ENCODE assay signal across 12 cellular contexts in genomic region chr11:126410649-126411048, GRCh38. TPM values are rescaled to one million over a fixed set of nuclear protein-coding genes. Genes with fewer than 3 reads are reported as not detected.
A peak's percentile ranks its signal among the peaks of the same experiment; 100 is the strongest.
DNase-seq lines count a peak whose midpoint lies in the region; ATAC-seq and TF ChIP-seq lines count a peak whose summit lies in the region.
"Had no signal": no experiment of that assay in that cellular context is flagged by ENCODE, and none has a peak within 500 bp of the region (broad histone marks: within the 10 kb centered on the region; RNA-seq: fewer than 3 reads in every experiment).

No MANE protein-coding gene starts in this region.

- H3K4me3 Mint-ChIP-seq in WTC11 (no peak overlapping the region), type B pancreatic cell (no peak overlapping the region)
- H3K4me3 Mint-ChIP-seq: activated naive CD4-positive, alpha-beta T cell treated with anti-CD3 and anti-CD28 coated beads, Interleukin-2, amount 50 U/mL, for 24 hours; central memory CD8-positive, alpha-beta T cell had no signal

- H3K27me3 Mint-ChIP-seq in WTC11 (ENCODE audit: low read depth), result no peaks in the 10 kb centered on the region
- H3K27me3 Mint-ChIP-seq in type B pancreatic cell, result no peaks in the 10 kb centered on the region
- H3K27me3 Mint-ChIP-seq: activated naive CD4-positive, alpha-beta T cell treated with anti-CD3 and anti-CD28 coated beads, Interleukin-2, amount 50 U/mL, for 24 hours; central memory CD8-positive, alpha-beta T cell had no signal

- peak overlapping the region; percentile 3 to 63 for H3K4me3 ChIP-seq in mucosa of rectum (ENCODE audit: low read length in 2 of 2)

- H3K27me3 ChIP-seq in mucosa of rectum (ENCODE audit: control insufficient read depth in 2 of 2, insufficient read depth in 2 of 2, low read length in 2 of 2), result no peaks in the 10 kb centered on the region

- H3K36me3 ChIP-seq in mucosa of rectum (ENCODE audit: control insufficient read depth in 2 of 2, insufficient read depth in 2 of 2, low read length in 2 of 2), result peaks cover 29 to 69% of the 10 kb centered on the region in 2 donors

- POLR2A ChIA-PET in WTC11 (lab: Charles Lee), result no interaction called here

- ATAC-seq in WTC11 (no peak), HG03378 (IDR thresholded peaks at IDR 0.05; ENCODE audit: unreplicated experiment) (no peak), HG02610 (IDR thresholded peaks at IDR 0.05; ENCODE audit: unreplicated experiment) (no peak)

- H3K27ac Mint-ChIP-seq in WTC11, result peak overlapping the region; percentile 48
- H3K27ac Mint-ChIP-seq in type B pancreatic cell, result peak overlapping the region; percentile 39
- H3K27ac Mint-ChIP-seq: activated naive CD4-positive, alpha-beta T cell treated with anti-CD3 and anti-CD28 coated beads, Interleukin-2, amount 50 U/mL, for 24 hours had no signal

- peaks cover under 1% of the 10 kb centered on the region; the same call in 1 of the 2 replicates for H3K4me1 Mint-ChIP-seq in WTC11
- H3K4me1 Mint-ChIP-seq in type B pancreatic cell (ENCODE audit: unreplicated experiment), result peaks cover 18% of the 10 kb centered on the region
- H3K4me1 Mint-ChIP-seq: central memory CD8-positive, alpha-beta T cell had no signal

- H3K4me1 ChIP-seq in mucosa of rectum (ENCODE audit: control insufficient read depth in 2 of 2, insufficient read depth in 2 of 2, low read length in 2 of 2), result peaks cover 9 to 65% of the 10 kb centered on the region in 2 donors

- H3K9ac ChIP-seq in mucosa of rectum (ENCODE audit: low read depth in 1 of 2, low read length in 2 of 2), result peak overlapping the region in 1 of 2 donors; percentile 89

- DNase-seq in WTC11 (ENCODE audit: low spot score), result no peak
- peak; percentile 48 for DNase-seq in fibroblast of gingiva (ENCODE audit: low read depth)
- DNase-seq in type B pancreatic cell (ENCODE audit: extremely low spot score, unreplicated experiment), result no peak
- DNase-seq in HuH-7.5 (ENCODE audit: low spot score), result no peak
- DNase-seq: NCI-H1694 treated with DMSO at 0.1 percent for 48 hours, NCI-H69, occipital lobe had no signal

- no peak for TF ChIP-seq CTCF in WTC11 (IDR thresholded peaks at IDR 0.05)
- TF ChIP-seq CTCF in type B pancreatic cell (conservative IDR thresholded peaks at IDR 0.05), result no peak

- peak overlapping the region in 1 of 2 donors; percentile 94 for H3K27ac ChIP-seq in mucosa of rectum (ENCODE audit: low read depth in 2 of 2, low read length in 2 of 2)

- no peaks in the 10 kb centered on the region for H3K9me3 ChIP-seq in mucosa of rectum (ENCODE audit: control insufficient read depth in 2 of 2, low read length in 2 of 2)

- H3K36me3 Mint-ChIP-seq in WTC11 (peaks cover 9% of the 10 kb centered on the region), type B pancreatic cell (peaks cover 13% of the 10 kb centered on the region)

- H3K9me3 Mint-ChIP-seq in WTC11, result no peaks in the 10 kb centered on the region
- H3K9me3 Mint-ChIP-seq in type B pancreatic cell, result no peaks in the 10 kb centered on the region
- H3K9me3 Mint-ChIP-seq: activated naive CD4-positive, alpha-beta T cell treated with anti-CD3 and anti-CD28 coated beads, Interleukin-2, amount 50 U/mL, for 24 hours; central memory CD8-positive, alpha-beta T cell had no signal

- CTCF ChIA-PET in WTC11 (lab: Charles Lee), result interaction anchor here (0.8 kb wide), 1 partner anchor 154 kb away, joined by 3 read pairs; no protein-coding TSS in a partner anchor

TF ChIP-seq in WTC11, 78 proteins besides CTCF, POLR2A, EP300 and RAD21 (continues in another document):
- no peak for TF ChIP-seq E2F5 (CRISPR knock-in tag; IDR thresholded peaks at IDR 0.05)
- TF ChIP-seq USF1 (CRISPR knock-in tag; IDR thresholded peaks at IDR 0.05), result no peak
- no peak for TF ChIP-seq NR2C2 (CRISPR knock-in tag; IDR thresholded peaks at IDR 0.05)
- TF ChIP-seq ZNF532 (CRISPR knock-in tag; IDR thresholded peaks at IDR 0.05; ENCODE audit: borderline replicate concordance), result no peak
- no peak for TF ChIP-seq ZNF416 (CRISPR knock-in tag; IDR thresholded peaks at IDR 0.05)
- no peak for TF ChIP-seq ZNF219 (CRISPR knock-in tag; IDR thresholded peaks at IDR 0.05; ENCODE audit: borderline replicate concordance)
- no peak for TF ChIP-seq E2F1 (CRISPR knock-in tag; IDR thresholded peaks at IDR 0.05)
- TF ChIP-seq NFATC4 (CRISPR knock-in tag; IDR thresholded peaks at IDR 0.05), result no peak
- TF ChIP-seq TCF7 (CRISPR knock-in tag; IDR thresholded peaks at IDR 0.05; ENCODE audit: low read depth), result no peak
- no peak for TF ChIP-seq ZNF263 (CRISPR knock-in tag; IDR thresholded peaks at IDR 0.05; ENCODE audit: low read depth)
- no peak for TF ChIP-seq AR (CRISPR knock-in tag; IDR thresholded peaks at IDR 0.05)
- no peak for TF ChIP-seq TEAD4 (CRISPR knock-in tag; IDR thresholded peaks at IDR 0.05)

RNA-seq across cellular contexts. Expression of gene ST3GAL4, which starts 55.2 kb away (rescaled TPM):
- total RNA-seq in WTC11 (2021) (12.8 to 17.3 TPM (median 14.3 TPM) in 3 replicates), type B pancreatic cell (ENCODE audit: low replicate concordance) (18.6 and 19.1 TPM in 2 replicates)
